In genomic region chr14:46571970-46572369, GRCh38 we compare ENCODE assay signal across 25 cellular contexts.
DNase-seq lines count a peak whose midpoint lies in the region; ATAC-seq and TF ChIP-seq lines count a peak whose summit lies in the region.
"Had no signal": no experiment of that assay in that cellular context is flagged by ENCODE, and none has a peak within 500 bp of the region (broad histone marks: within the 10 kb centered on the region; RNA-seq: fewer than 3 reads in every experiment).

No MANE protein-coding gene starts in this region.

- no peak overlapping the region; the same call in 1 of the 2 replicates for H3K27ac ChIP-seq in SJCRH30
- H3K27ac ChIP-seq: adrenal gland, hepatocyte, HL-60, tibial nerve had no signal

- no peaks in the 10 kb centered on the region; the same call in 1 of the 2 replicates for H3K9me3 ChIP-seq in SJCRH30 (replicated peaks)
- H3K9me3 ChIP-seq: adrenal gland had no signal

- DNase-seq in A172 (ENCODE audit: low spot score) (peak; percentile 49), HPDE6-E6E7 (ENCODE audit: extremely low spot score) (peak; percentile 25), SJCRH30 (peak; percentile 21 to 69), fibroblast of pulmonary artery (ENCODE audit: low read depth) (peak; percentile 22), COLO829 (ENCODE audit: low spot score) (no peak), NCI-H748 treated with DMSO at 0.1 percent for 48 hours (lab: John Stamatoyannopoulos, UW) (no peak)
- DNase-seq: activated CD4-positive, alpha-beta T cell treated with anti-CD3 and anti-CD28 coated beads for 36 hours; activated effector memory CD4-positive, alpha-beta T cell treated with Interleukin-2 at 50 U/mL for 16 hours; adrenal gland; CD4-positive, CD25-positive, alpha-beta regulatory T cell; DMS79 treated with DMSO at 0.1 percent for 48 hours; effector CD8-positive, alpha-beta T cell; KG1; kidney; midbrain; NCI-H1092; NCI-H2081; NCI-H524 treated with DMSO at 0.1 percent for 48 hours; stimulated activated naive B cell treated with anti-CD40 and anti-IgM and Interleukin-4, amounts not matched to agents 10 μg/mL and 1 μg/mL and 100 μg/mL, for 72 hours had no signal

- H3K27me3 ChIP-seq in SJCRH30: no peaks in the 10 kb centered on the region
- H3K27me3 ChIP-seq: adrenal gland, hepatocyte, tibial nerve had no signal

- no peaks in the 10 kb centered on the region for H3K36me3 ChIP-seq in SJCRH30
- H3K36me3 ChIP-seq: adrenal gland, tibial nerve had no signal

- no peak for ATAC-seq in HG03342 (IDR thresholded peaks at IDR 0.05; ENCODE audit: unreplicated experiment)
- ATAC-seq in GM21619 (IDR thresholded peaks at IDR 0.05; ENCODE audit: unreplicated experiment): no peak
- ATAC-seq: activated CD4-positive, alpha-beta T cell treated with anti-CD3 and anti-CD28 coated beads for 36 hours; GM23338; stimulated activated naive B cell treated with anti-CD40 and anti-IgM and Interleukin-4, amounts not matched to agents 10 μg/mL and 1 μg/mL and 100 μg/mL, for 72 hours had no signal

- no peak for TF ChIP-seq CTCF in fibroblast of pulmonary artery (IDR thresholded peaks at IDR 0.05; ENCODE audit: low read length, missing control alignments)

- H3K4me3 ChIP-seq in SJCRH30 (no peak overlapping the region), fibroblast of pulmonary artery (replicated peaks; ENCODE audit: low read depth, low read length) (no peak overlapping the region)
- H3K4me3 ChIP-seq: adrenal gland, GM23338, hepatocyte, tibial nerve had no signal

- peaks cover 32% of the 10 kb centered on the region for H3K4me1 ChIP-seq in SJCRH30
- H3K4me1 ChIP-seq: adrenal gland, tibial nerve had no signal

Comparison
In these comparisons a context has a peak if more than half of its experiments do, and no peak if none do; other contexts are left out.
1. DNase-seq: peak in A172 (single experiment), HPDE6-E6E7 (single experiment), SJCRH30 (2 of 2) and fibroblast of pulmonary artery (single experiment); none in COLO829 (single experiment) and NCI-H748 treated with DMSO at 0.1 percent for 48 hours (single experiment).